Comparison of ENCODE assay signal across 34 cellular contexts in the genomic region with DNA sequence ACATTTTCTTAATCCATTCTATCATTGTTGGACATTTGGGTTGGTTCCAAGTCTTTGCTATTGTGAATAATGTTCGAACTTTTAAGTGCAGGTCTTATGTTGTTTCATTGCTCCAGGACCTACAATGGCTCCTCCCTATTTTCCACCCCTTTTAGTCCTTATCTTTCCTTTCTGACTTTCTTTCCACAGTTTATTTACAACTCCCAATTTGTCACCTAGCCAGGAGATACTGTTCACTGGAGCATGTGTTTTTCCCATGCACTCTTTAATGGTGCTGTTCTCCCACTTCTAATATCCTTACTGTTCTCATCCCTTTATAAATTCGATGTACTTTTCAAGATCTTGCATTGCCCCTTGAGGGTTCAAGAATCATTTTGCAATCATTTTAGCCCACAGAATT.
"Had no signal": no experiment of that assay in that cellular context is flagged by ENCODE, and none has a peak within 500 bp of the region (broad histone marks: within the 10 kb centered on the region; RNA-seq: fewer than 3 reads in every experiment).

No MANE protein-coding gene starts in this region.

- DNase-seq: activated effector memory CD4-positive, alpha-beta T cell treated with anti-CD3 and anti-CD28 coated beads, Interleukin-2, amount 50 U/mL, for 16 hours; activated effector memory CD4-positive, alpha-beta T cell treated with Interleukin-2 at 50 U/mL for 16 hours; activated gamma-delta T cell; activated gamma-delta T cell treated with Interleukin-2 at 50 U/mL for 16 hours; activated naive CD4-positive, alpha-beta T cell; activated naive CD4-positive, alpha-beta T cell treated with anti-CD3 and anti-CD28 coated beads for 36 hours; activated naive CD4-positive, alpha-beta T cell treated with anti-CD3 and anti-CD28 coated beads, Interleukin-2, amount 10 ng/mL, durations not matched to agents 7 days and 5 days; activated naive CD4-positive, alpha-beta T cell treated with anti-CD3 and anti-CD28 coated beads, Interleukin-2, amount 50 U/mL, for 16 hours; activated naive CD4-positive, alpha-beta T cell treated with Interleukin-2 at 50 U/mL for 16 hours; activated naive CD8-positive, alpha-beta T cell treated with anti-CD3 and anti-CD28 coated beads for 36 hours; activated naive CD8-positive, alpha-beta T cell treated with anti-CD3 and anti-CD28 coated beads, Interleukin-2, amount 10 ng/mL, durations not matched to agents 7 days and 5 days; activated naive CD8-positive, alpha-beta T cell treated with anti-CD3 and anti-CD28 coated beads, Interleukin-2, amount 50 U/mL, for 24 hours; activated T-cell treated with anti-CD3 and anti-CD28 coated beads, Interleukin-2, amount 50 U/mL, for 1 hour; activated T-cell treated with anti-CD3 and anti-CD28 coated beads, Interleukin-2, amount 50 U/mL, for 24 hours; activated T-cell treated with anti-CD3 and anti-CD28 coated beads, Interleukin-2, amount 50 U/mL, for 4 hours; activated T-cell treated with anti-CD3 and anti-CD28 coated beads, Interleukin-2, amount 50 U/mL, for 48 hours; activated T-cell treated with anti-CD3 and anti-CD28 coated beads, Interleukin-2, amount 50 U/mL, for 72 hours; adrenal gland; amniotic stem cell; amygdala; anterior cingulate cortex; aorta; body of pancreas; brain microvascular endothelial cell; caudate nucleus; central memory CD4-positive, alpha-beta T cell; cerebellar nuclear complex had no signal

- FAIRE-seq: astrocyte, bronchial epithelial cell had no signal

- H3K4me3 ChIP-seq: adrenal gland, ascending aorta, body of pancreas, breast epithelium, cardiac muscle cell had no signal

- ATAC-seq: activated naive CD4-positive, alpha-beta T cell treated with anti-CD3 and anti-CD28 coated beads, Interleukin-2, amount 50 U/mL, for 72 hours; activated naive CD8-positive, alpha-beta T cell treated with anti-CD3 and anti-CD28 coated beads, Interleukin-2, amount 50 U/mL, for 24 hours; activated T-cell treated with anti-CD3 and anti-CD28 coated beads, Interleukin-2, amount 50 U/mL, for 4 hours; activated T-cell treated with anti-CD3 and anti-CD28 coated beads, Interleukin-2, amount 50 U/mL, for 72 hours; activated T-helper 17 cell treated with anti-CD3 and anti-CD28 coated beads, Interleukin-2, amount 50 U/mL, for 72 hours; body of pancreas had no signal

- H3K27me3 ChIP-seq: adrenal gland, ascending aorta, body of pancreas, brain microvascular endothelial cell, cardiac muscle cell had no signal

- H3K36me3 ChIP-seq: adrenal gland, ascending aorta, brain microvascular endothelial cell, breast epithelium, cardiac muscle cell had no signal

- H3K27ac ChIP-seq: adrenal gland, ascending aorta, body of pancreas, brain microvascular endothelial cell, breast epithelium, cardiac muscle cell had no signal

- H3K9me3 ChIP-seq: adrenal gland, ascending aorta, body of pancreas, breast epithelium had no signal

- H3K4me1 ChIP-seq: adrenal gland, ascending aorta, breast epithelium had no signal
